ENCODE assay signal across 14 cellular contexts in the genomic region with DNA sequence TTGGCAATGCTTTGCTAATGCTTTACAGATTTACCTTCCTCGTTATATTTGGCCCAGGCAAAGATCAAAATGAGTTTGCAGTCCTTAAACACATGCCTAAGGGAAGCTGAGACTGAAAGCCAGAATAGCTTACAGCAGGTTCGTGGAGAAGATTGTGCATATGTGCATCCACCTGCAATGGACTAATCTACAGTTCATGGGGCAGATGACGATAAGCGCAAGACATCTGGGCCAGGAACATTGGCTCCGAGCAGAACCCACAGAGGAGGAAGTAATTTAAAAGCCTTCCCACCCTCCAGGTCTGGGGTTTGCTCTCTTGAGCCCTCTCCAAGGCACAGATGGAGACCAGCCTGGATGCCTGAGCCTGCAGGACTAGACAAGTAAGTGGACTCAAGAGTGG.
A peak's percentile ranks its signal among the peaks of the same experiment; 100 is the strongest.
DNase-seq lines count a peak whose midpoint lies in the region; ATAC-seq and TF ChIP-seq lines count a peak whose summit lies in the region.
"Had no signal": no experiment of that assay in that cellular context is flagged by ENCODE, and none has a peak within 500 bp of the region (broad histone marks: within the 10 kb centered on the region; RNA-seq: fewer than 3 reads in every experiment).

No MANE protein-coding gene starts in this region.

- H3K27me3 Mint-ChIP-seq in stimulated activated naive CD8-positive, alpha-beta T cell treated with anti-CD3 and anti-CD28 coated beads, Interleukin-15, Interleukin-2, amounts not matched to agents 100 ng/mL and 50 ng/mL, for 24 hours, result no peaks in the 10 kb centered on the region

- H3K4me3 Mint-ChIP-seq in stimulated activated naive CD8-positive, alpha-beta T cell treated with anti-CD3 and anti-CD28 coated beads, Interleukin-15, Interleukin-2, amounts not matched to agents 100 ng/mL and 50 ng/mL, for 24 hours, result peak overlapping the region; percentile 65

- H3K9me3 ChIP-seq in SK-N-MC (ENCODE audit: low read depth, low read length) (no peaks in the 10 kb centered on the region), duodenal mucosa (ENCODE audit: control insufficient read depth in 1 of 2, low read length in 2 of 2) (no peaks in the 10 kb centered on the region)
- H3K9me3 ChIP-seq: esophagus squamous epithelium, heart right ventricle had no signal

- in situ Hi-C loops in brain microvascular endothelial cell (cut with HindIII; ENCODE audit: low pct_ligation_motif_present, low sequenced_read_pairs), result no loop called here

- TF ChIP-seq CTCF in brain microvascular endothelial cell (IDR thresholded peaks at IDR 0.05; ENCODE audit: low read depth, low read length, missing control alignments), result no peak

- no peak overlapping the region for H3K9ac ChIP-seq in SK-N-MC (ENCODE audit: insufficient read length)
- H3K9ac ChIP-seq in duodenal mucosa (ENCODE audit: low read depth in 1 of 2, low read length in 2 of 2), result no peak overlapping the region

- peak overlapping the region; percentile 69 for H3K27ac Mint-ChIP-seq in stimulated activated naive CD8-positive, alpha-beta T cell treated with anti-CD3 and anti-CD28 coated beads, Interleukin-15, Interleukin-2, amounts not matched to agents 100 ng/mL and 50 ng/mL, for 24 hours

- H3K27ac ChIP-seq in SK-N-MC (no peak overlapping the region), duodenal mucosa (ENCODE audit: low read depth, low read length) (no peak overlapping the region), brain microvascular endothelial cell (no peak overlapping the region)

- ATAC-seq in stimulated activated naive CD8-positive, alpha-beta T cell treated with anti-CD3 and anti-CD28 coated beads, Interleukin-15, Interleukin-2, amounts not matched to agents 100 U/mL and 50 U/mL, for 24 hours, result no peak
- no peak for ATAC-seq in GM18511 (IDR thresholded peaks at IDR 0.05; ENCODE audit: unreplicated experiment)
- ATAC-seq: heart right ventricle had no signal

- H3K27me3 ChIP-seq in duodenal mucosa (ENCODE audit: control insufficient read depth in 1 of 2, insufficient read depth in 2 of 2, low read length in 2 of 2) (no peaks in the 10 kb centered on the region), brain microvascular endothelial cell (replicated peaks) (peaks cover 2% of the 10 kb centered on the region)
- H3K27me3 ChIP-seq: heart right ventricle had no signal

- peaks cover 6 to 32% of the 10 kb centered on the region in 2 donors for H3K4me1 ChIP-seq in duodenal mucosa (ENCODE audit: control insufficient read depth in 1 of 2, insufficient read depth in 2 of 2, low read length in 2 of 2)

- H3K4me3 ChIP-seq in SK-N-MC, result peak overlapping the region; percentile 40; the same call in 1 of the 2 replicates
- H3K4me3 ChIP-seq in duodenal mucosa (ENCODE audit: low read depth in 1 of 2, low read length in 2 of 2), result peak overlapping the region; percentile 1 to 10
- no peak overlapping the region for H3K4me3 ChIP-seq in brain microvascular endothelial cell (ENCODE audit: low read depth, low read length)
- H3K4me3 ChIP-seq: heart right ventricle had no signal

- no peaks in the 10 kb centered on the region for H3K9me3 Mint-ChIP-seq in stimulated activated naive CD8-positive, alpha-beta T cell treated with anti-CD3 and anti-CD28 coated beads, Interleukin-15, Interleukin-2, amounts not matched to agents 100 ng/mL and 50 ng/mL, for 24 hours

- no peaks in the 10 kb centered on the region for H3K36me3 Mint-ChIP-seq in stimulated activated naive CD8-positive, alpha-beta T cell treated with anti-CD3 and anti-CD28 coated beads, Interleukin-15, Interleukin-2, amounts not matched to agents 100 ng/mL and 50 ng/mL, for 24 hours (ENCODE audit: low read depth)

- H3K36me3 ChIP-seq in SK-N-MC (ENCODE audit: insufficient read depth, low read length), result no peaks in the 10 kb centered on the region
- no peaks in the 10 kb centered on the region for H3K36me3 ChIP-seq in duodenal mucosa (ENCODE audit: control insufficient read depth in 1 of 2, insufficient read depth in 2 of 2, low read length in 2 of 2)
- H3K36me3 ChIP-seq in brain microvascular endothelial cell (replicated peaks), result no peaks in the 10 kb centered on the region
- H3K36me3 ChIP-seq: esophagus squamous epithelium had no signal

- no peak for DNase-seq in stimulated activated naive CD8-positive, alpha-beta T cell treated with anti-CD3 and anti-CD28 coated beads, Interleukin-15, Interleukin-2, amounts not matched to agents 100 U/mL and 50 U/mL, for 24 hours
- DNase-seq in SK-N-MC (ENCODE audit: low read depth, low spot score), result no peak
- DNase-seq in 8988T, result no peak
- DNase-seq in brain microvascular endothelial cell, result no peak
- no peak for DNase-seq in cerebellar cortex (ENCODE audit: low spot score)
- DNase-seq: amniotic stem cell, cortex of kidney, esophagus squamous epithelium, heart right ventricle, NCI-H1092, NCI-H2171 treated with DMSO at 0.1 percent for 48 hours had no signal

- H3K4me1 Mint-ChIP-seq in stimulated activated naive CD8-positive, alpha-beta T cell treated with anti-CD3 and anti-CD28 coated beads, Interleukin-15, Interleukin-2, amounts not matched to agents 100 ng/mL and 50 ng/mL, for 24 hours (ENCODE audit: low read depth), result peaks cover 50% of the 10 kb centered on the region
